ENCODE assay signal across 17 cellular contexts in genomic region chr3:165903885-165904284, GRCh38.
DNase-seq lines count a peak whose midpoint lies in the region; ATAC-seq and TF ChIP-seq lines count a peak whose summit lies in the region.
"Had no signal": no experiment of that assay in that cellular context is flagged by ENCODE, and none has a peak within 500 bp of the region (broad histone marks: within the 10 kb centered on the region; RNA-seq: fewer than 3 reads in every experiment).

No MANE protein-coding gene starts in this region.

- peaks cover 6% of the 10 kb centered on the region; the same call in 1 of the 2 replicates for H3K9me2 ChIP-seq in HCT116 (ENCODE audit: insufficient read depth)

- no peak overlapping the region for H3K18ac ChIP-seq in trophoblast cell (ENCODE audit: low read length)

- no peak for TF ChIP-seq CTCF in HCT116 (IDR thresholded peaks at IDR 0.05 in 2 of 3, conservative IDR thresholded peaks at IDR 0.05 in 1 of 3; ENCODE audit: borderline replicate concordance in 1 of 3, insufficient read depth in 1 of 3, low read depth in 2 of 3, low read length in 2 of 3)

- no peak overlapping the region for H3K4me3 ChIP-seq in HCT116 (replicated peaks in 1 of 2; ENCODE audit: low read depth in 1 of 2, low read length in 2 of 2)
- no peak overlapping the region for H3K4me3 ChIP-seq in trophoblast cell (ENCODE audit: low read depth, low read length)
- H3K4me3 ChIP-seq: GM23338, SJSA1 had no signal

- H3K27ac ChIP-seq in HCT116 (ENCODE audit: low read depth, low read length) (no peak overlapping the region), trophoblast cell (ENCODE audit: low read depth, low read length) (no peak overlapping the region)
- H3K27ac ChIP-seq: KMS-11, RWPE1, SJSA1 had no signal

- no peak overlapping the region for H3K23ac ChIP-seq in trophoblast cell (ENCODE audit: low read length)

- no peak overlapping the region for H4K12ac ChIP-seq in trophoblast cell (ENCODE audit: low read depth, low read length)

- no peaks in the 10 kb centered on the region for H4K20me1 ChIP-seq in HCT116 (ENCODE audit: insufficient read depth)

- H3K4ac ChIP-seq in trophoblast cell (ENCODE audit: low read depth, low read length), result no peak overlapping the region

- no peak overlapping the region for H3K14ac ChIP-seq in trophoblast cell (ENCODE audit: low read length)

- H2BK12ac ChIP-seq in trophoblast cell (ENCODE audit: low read length), result no peak overlapping the region

- H2AK5ac ChIP-seq in trophoblast cell (ENCODE audit: low read length), result no peak overlapping the region

- no peak overlapping the region for H2AFZ ChIP-seq in HCT116 (ENCODE audit: low read depth, low read length, poor library complexity, severe bottlenecking)
- H2AFZ ChIP-seq in trophoblast cell (ENCODE audit: insufficient read depth, low read length, poor library complexity), result no peak overlapping the region
- H2AFZ ChIP-seq: GM23338 had no signal

- no peak overlapping the region for H4K91ac ChIP-seq in trophoblast cell (ENCODE audit: low read depth, low read length)

- H3K27me3 ChIP-seq in HCT116 (ENCODE audit: insufficient read depth, low read length) (no peaks in the 10 kb centered on the region), trophoblast cell (ENCODE audit: insufficient read depth, low read length) (no peaks in the 10 kb centered on the region)
- H3K27me3 ChIP-seq: BE2C, SJSA1 had no signal

- DNase-seq in HCT116 (ENCODE audit: low read depth, low spot score) (no peak), NCI-H226 (peak; percentile 52), fibroblast of gingiva (ENCODE audit: low read depth) (peak; percentile 0), trophoblast cell (peak; percentile 28 to 66), SIG-M5 (lab: John Stamatoyannopoulos, UW) (no peak), COLO668 (lab: John Stamatoyannopoulos, UW; ENCODE audit: unreplicated experiment) (no peak)
- no peak for DNase-seq in NK-92 treated with Interleukin-12 subunit alpha and Interleukin-12 subunit beta, amount 100 ng/mL, for 24 hours (lab: John Stamatoyannopoulos, UW)
- DNase-seq: BE2C; CD4-positive, alpha-beta memory T cell; NCI-H1436 treated with DMSO at 0.1 percent for 48 hours; NCI-H2081; NCI-H526 treated with DMSO at 0.1 percent for 48 hours; OCI-M1 had no signal

- no peak overlapping the region for H4K8ac ChIP-seq in trophoblast cell (ENCODE audit: low read depth, low read length)

- POLR2A ChIA-PET in HCT116 (lab: Charles Lee), result no interaction called here

- no peak overlapping the region for H2BK5ac ChIP-seq in trophoblast cell (ENCODE audit: low read depth, low read length, poor library complexity)

- H3K79me1 ChIP-seq in trophoblast cell (ENCODE audit: low read length), result no peaks in the 10 kb centered on the region

- H3K9me3 ChIP-seq in HCT116 (ENCODE audit: control insufficient read depth in 1 of 2, insufficient read depth in 1 of 2, low read depth in 1 of 2, low read length in 2 of 2), result no peaks in the 10 kb centered on the region
- H3K9me3 ChIP-seq in trophoblast cell (ENCODE audit: insufficient read depth, low read depth, low read length), result no peaks in the 10 kb centered on the region
- H3K9me3 ChIP-seq: BE2C, SJSA1 had no signal

- TF ChIP-seq RAD21 in HCT116 (IDR thresholded peaks at IDR 0.05; ENCODE audit: low read depth), result no peak

- H3K4me2 ChIP-seq in HCT116 (ENCODE audit: low read length), result no peak overlapping the region
- H3K4me2 ChIP-seq in trophoblast cell (ENCODE audit: low read length), result no peak overlapping the region
- H3K4me2 ChIP-seq: GM23338, KMS-11 had no signal

- H3K9ac ChIP-seq in HCT116 (ENCODE audit: low read length) (no peak overlapping the region), trophoblast cell (ENCODE audit: low read length) (no peak overlapping the region)
- H3K9ac ChIP-seq: KMS-11 had no signal

- no TSS peak for BruUV-seq in HCT116 (replicated peaks; lab: Mats Ljungman, UMichigan)

- no peaks in the 10 kb centered on the region for H3K79me2 ChIP-seq in HCT116 (ENCODE audit: insufficient read depth, low read length)
- H3K79me2 ChIP-seq in trophoblast cell (ENCODE audit: control insufficient read depth, insufficient read depth, low read length, poor library complexity), result no peaks in the 10 kb centered on the region

- intact Hi-C loops in HCT116 (cut with micrococcal nuclease), result no loop called here

- ATAC-seq in HCT116, result no peak
- ATAC-seq: GM23338 had no signal

- TF ChIP-seq POLR2A in HCT116 (IDR thresholded peaks at IDR 0.05; ENCODE audit: borderline replicate concordance, extremely low read depth, insufficient read depth, insufficient read length), result no peak

- H3K36me3 ChIP-seq in HCT116 (ENCODE audit: control insufficient read depth in 1 of 2, insufficient read depth in 2 of 2, low read length in 2 of 2), result no peaks in the 10 kb centered on the region; a peak in 1 of 4 replicates
- H3K36me3 ChIP-seq in trophoblast cell (ENCODE audit: control insufficient read depth in 1 of 2, insufficient read depth in 2 of 2, low read length in 2 of 2), result no peaks in the 10 kb centered on the region
- H3K36me3 ChIP-seq: BE2C, SJSA1 had no signal

- no peak overlapping the region for H2BK120ac ChIP-seq in trophoblast cell (ENCODE audit: insufficient read depth, low read length, poor library complexity)

- CTCF ChIA-PET in HCT116 (lab: Charles Lee), result no interaction called here

- no CpG with 5 or more reads among the region's 4 CpGs for WGBS in trophoblast cell (ENCODE audit: extremely low coverage, insufficient coverage, insufficient read length)

- H3K4me1 ChIP-seq in HCT116 (ENCODE audit: control insufficient read depth in 1 of 2, insufficient read depth in 2 of 2, low read length in 2 of 2) (no peaks in the 10 kb centered on the region), trophoblast cell (ENCODE audit: control insufficient read depth in 1 of 2, insufficient read depth in 2 of 2, low read length in 2 of 2) (peaks cover 0 to 5% of the 10 kb centered on the region in 2 experiments)
- H3K4me1 ChIP-seq: BE2C, SJSA1 had no signal

- RAD21 ChIA-PET in HCT116 (lab: Charles Lee; ENCODE audit: low non-redundant PET in 1 of 2, low total read pairs in 2 of 2, uncharacterized antibody in 2 of 2, unreplicated experiment in 2 of 2), result no interaction called here

TF ChIP-seq in HCT116, 20 proteins besides CTCF, POLR2A, EP300 and RAD21:
- TF ChIP-seq YY1 (IDR thresholded peaks at IDR 0.05; ENCODE audit: extremely low read depth, insufficient replicate concordance, low read depth, low read length), result no peak
- no peak for TF ChIP-seq ZFX (IDR thresholded peaks at IDR 0.05)
- TF ChIP-seq CEBPB (IDR thresholded peaks at IDR 0.05; ENCODE audit: low read depth), result 0 out of 2 replicates have a peak, but pooled peaks have one; percentile 25
- TF ChIP-seq MAX (IDR thresholded peaks at IDR 0.05), result no peak
- no peak for TF ChIP-seq TCF7L2 (IDR thresholded peaks at IDR 0.05; ENCODE audit: borderline replicate concordance, extremely low read depth, insufficient read depth, insufficient read length)

Comparison
In these comparisons a context has a peak if more than half of its experiments do, and no peak if none do; other contexts are left out.
1. DNase-seq: peak in NCI-H226 (single experiment), fibroblast of gingiva (single experiment) and trophoblast cell (2 of 2); none in HCT116 (single experiment), SIG-M5 (single experiment), COLO668 (single experiment) and NK-92 treated with Interleukin-12 subunit alpha and Interleukin-12 subunit beta, amount 100 ng/mL, for 24 hours (single experiment).